In genomic region chrX:5752831-5753230, GRCh38 we compare ENCODE assay signal across 34 cellular contexts.
"Had no signal": no experiment of that assay in that cellular context is flagged by ENCODE, and none has a peak within 500 bp of the region (broad histone marks: within the 10 kb centered on the region; RNA-seq: fewer than 3 reads in every experiment).

No MANE protein-coding gene starts in this region.

- H3K36me3 ChIP-seq: MG63 had no signal

- H3K4me3 ChIP-seq: MG63 had no signal

- H3K9me3 ChIP-seq: MG63 had no signal

- H3K27me3 ChIP-seq: MG63 had no signal

- DNase-seq: Karpas-422, Kasumi-1, MG63, MM.1S, MV-4-11, NCI-H1048, NCI-H1092, NCI-H1092 treated with DMSO at 0.1 percent for 48 hours, NCI-H1105, NCI-H1105 treated with DMSO at 0.1 percent for 48 hours, NCI-H1417, NCI-H1417 treated with DMSO at 0.1 percent for 48 hours, NCI-H1436, NCI-H1436 treated with DMSO at 0.1 percent for 48 hours, NCI-H146, NCI-H1694, NCI-H1694 treated with DMSO at 0.1 percent for 48 hours, NCI-H187, NCI-H187 treated with DMSO at 0.1 percent for 48 hours, NCI-H1930, NCI-H2029, NCI-H2029 treated with DMSO at 0.1 percent for 48 hours, NCI-H2081, NCI-H2081 treated with DMSO at 0.1 percent for 48 hours, NCI-H2107, NCI-H2171, NCI-H2171 treated with DMSO at 0.1 percent for 48 hours, NCI-H2227 treated with DMSO at 0.1 percent for 48 hours, NCI-H226, NCI-H345, NCI-H446, NCI-H446 treated with DMSO at 0.1 percent for 48 hours, NCI-H510A, NCI-H510A treated with DMSO at 0.1 percent for 48 hours had no signal
